In genomic region chr1:206725053-206725963, GRCh38 we compare ENCODE assay signal across 8 cellular contexts. TPM values are rescaled to one million over a fixed set of nuclear protein-coding genes. Genes with fewer than 3 reads are reported as not detected.
DNase-seq lines count a peak whose midpoint lies in the region; ATAC-seq and TF ChIP-seq lines count a peak whose summit lies in the region.

No MANE protein-coding gene starts in this region.

- no peaks in the 10 kb centered on the region for H4K20me1 ChIP-seq in OCI-LY1 (ENCODE audit: insufficient read depth, low read length)

- H3K4me3 Mint-ChIP-seq in activated T-helper 1 cell treated with anti-CD3 and anti-CD28 coated beads, Interleukin-12 subunit alpha, Interleukin-12 subunit beta, Interleukin-2, Interleukin-4 antibody, amounts not matched to agents 30 ng/mL and 10 ng/mL and 1 ng/mL, durations not matched to agents 14 hours and 24 hours and 36 hours = no peak overlapping the region

- H3K9me3 ChIP-seq in OCI-LY1 (ENCODE audit: low read length) = no peaks in the 10 kb centered on the region

- no peaks in the 10 kb centered on the region for H3K27me3 Mint-ChIP-seq in activated T-helper 1 cell treated with anti-CD3 and anti-CD28 coated beads, Interleukin-12 subunit alpha, Interleukin-12 subunit beta, Interleukin-2, Interleukin-4 antibody, amounts not matched to agents 30 ng/mL and 10 ng/mL and 1 ng/mL, durations not matched to agents 14 hours and 24 hours and 36 hours (ENCODE audit: insufficient read depth)

- no peak overlapping the region for H3K27ac ChIP-seq in OCI-LY1 (ENCODE audit: low read depth, low read length, poor library complexity, severe bottlenecking)

- no peak for ATAC-seq in HG03095 (IDR thresholded peaks at IDR 0.05; ENCODE audit: unreplicated experiment)

- intact Hi-C loops in activated T-helper 1 cell treated with anti-CD3 and anti-CD28 coated beads, Interleukin-12 subunit alpha, Interleukin-12 subunit beta, Interleukin-2, Interleukin-4 antibody, amounts not matched to agents 30 ng/mL and 10 ng/mL and 1 ng/mL, durations not matched to agents 14 hours and 24 hours and 36 hours (cut with micrococcal nuclease) = loop anchor here (1.0 to 2.0 kb wide), 2 partner anchors 40 to 63 kb away; no protein-coding TSS in a partner anchor
- intact Hi-C loops in head of caudate nucleus (cut with DNase I) = no loop called here

- H3K79me2 ChIP-seq in OCI-LY1 (ENCODE audit: insufficient read depth, low read length) = no peaks in the 10 kb centered on the region

- peak; percentile 80 for TF ChIP-seq CTCF in AG10803 (conservative IDR thresholded peaks at IDR 0.05; ENCODE audit: low read length)
- peak; percentile 73 for TF ChIP-seq CTCF in OCI-LY1 (IDR thresholded peaks at IDR 0.05; ENCODE audit: low read length)

- no peaks in the 10 kb centered on the region for H3F3A ChIP-seq in OCI-LY1 (ENCODE audit: insufficient read depth, low read length)

- H3K4me1 Mint-ChIP-seq in activated T-helper 1 cell treated with anti-CD3 and anti-CD28 coated beads, Interleukin-12 subunit alpha, Interleukin-12 subunit beta, Interleukin-2, Interleukin-4 antibody, amounts not matched to agents 30 ng/mL and 10 ng/mL and 1 ng/mL, durations not matched to agents 14 hours and 24 hours and 36 hours (ENCODE audit: low read depth) = peaks cover 63% of the 10 kb centered on the region

- H3K4me3 ChIP-seq in AG10803 (ENCODE audit: low read length) (no peak overlapping the region), OCI-LY1 (ENCODE audit: low read depth, low read length, poor library complexity, severe bottlenecking) (no peak overlapping the region)

- peaks cover 3% of the 10 kb centered on the region; the same call in 1 of the 2 replicates for H3K36me3 ChIP-seq in OCI-LY1 (ENCODE audit: insufficient read depth, low read length)

- H3K27me3 ChIP-seq in OCI-LY1 (ENCODE audit: insufficient read depth, low read length) = no peaks in the 10 kb centered on the region

- no peak overlapping the region for H3K4me2 ChIP-seq in OCI-LY1 (ENCODE audit: low read length)

- H3K9me2 ChIP-seq in OCI-LY1 (ENCODE audit: low read depth, low read length) = no peaks in the 10 kb centered on the region

- no peak overlapping the region for H3K9ac ChIP-seq in OCI-LY1 (ENCODE audit: low read length)

- H3K36me3 Mint-ChIP-seq in activated T-helper 1 cell treated with anti-CD3 and anti-CD28 coated beads, Interleukin-12 subunit alpha, Interleukin-12 subunit beta, Interleukin-2, Interleukin-4 antibody, amounts not matched to agents 30 ng/mL and 10 ng/mL and 1 ng/mL, durations not matched to agents 14 hours and 24 hours and 36 hours (ENCODE audit: low read depth) = peaks cover 13% of the 10 kb centered on the region

- H3K4me1 ChIP-seq in OCI-LY1 (ENCODE audit: insufficient read depth, low read length, severe bottlenecking) = no peaks in the 10 kb centered on the region

- H2AFZ ChIP-seq in OCI-LY1 (ENCODE audit: low read length) = no peak overlapping the region

- H3K9me3 Mint-ChIP-seq in activated T-helper 1 cell treated with anti-CD3 and anti-CD28 coated beads, Interleukin-12 subunit alpha, Interleukin-12 subunit beta, Interleukin-2, Interleukin-4 antibody, amounts not matched to agents 30 ng/mL and 10 ng/mL and 1 ng/mL, durations not matched to agents 14 hours and 24 hours and 36 hours = no peaks in the 10 kb centered on the region

- peak; percentile 46 for DNase-seq in AG10803 (ENCODE audit: low read depth)
- peak; percentile 41 for DNase-seq in GM19238 (ENCODE audit: insufficient read length, low spot score)
- peak; percentile 37 for DNase-seq in activated T-helper 1 cell treated with anti-CD3 and anti-CD28 coated beads, Interleukin-12 subunit alpha, Interleukin-12 subunit beta, Interleukin-2, Interleukin-4 antibody, amounts not matched to agents 30 ng/mL and 10 ng/mL and 1 ng/mL, durations not matched to agents 14 hours and 24 hours and 36 hours (ENCODE audit: low spot score)
- DNase-seq in head of caudate nucleus = peak in 37 of 42 donors; percentile 21 to 78 (median 59)
- peak; percentile 66 to 73 for DNase-seq in stimulated activated CD4-positive, alpha-beta T cell treated with anti-CD3 and anti-CD28 coated beads, Interleukin-2, amount 100 ng/mL, for 24 hours
- no peak for DNase-seq in superior temporal gyrus (ENCODE audit: extremely low spot score)

- H3K27ac Mint-ChIP-seq in activated T-helper 1 cell treated with anti-CD3 and anti-CD28 coated beads, Interleukin-12 subunit alpha, Interleukin-12 subunit beta, Interleukin-2, Interleukin-4 antibody, amounts not matched to agents 30 ng/mL and 10 ng/mL and 1 ng/mL, durations not matched to agents 14 hours and 24 hours and 36 hours = peak overlapping the region; percentile 7

RNA-seq across cellular contexts. Expression of gene MAPKAPK2, which starts 40.6 kb away (rescaled TPM):
- total RNA-seq in activated T-helper 1 cell treated with anti-CD3 and anti-CD28 coated beads, Interleukin-12 subunit alpha, Interleukin-12 subunit beta, Interleukin-2, Interleukin-4 antibody, amounts not matched to agents 30 ng/mL and 10 ng/mL and 1 ng/mL, durations not matched to agents 14 hours and 24 hours and 36 hours = 117 and 120 TPM in 2 replicates

RNA-seq across cellular contexts. Expression of gene IL19, which starts 45.3 kb away (rescaled TPM):
- total RNA-seq in activated T-helper 1 cell treated with anti-CD3 and anti-CD28 coated beads, Interleukin-12 subunit alpha, Interleukin-12 subunit beta, Interleukin-2, Interleukin-4 antibody, amounts not matched to agents 30 ng/mL and 10 ng/mL and 1 ng/mL, durations not matched to agents 14 hours and 24 hours and 36 hours = not detected in 2 replicates

RNA-seq across cellular contexts. Expression of gene IL10, which starts 47.0 kb away (rescaled TPM):
- 4.4 and 5.0 TPM in 2 replicates for total RNA-seq in activated T-helper 1 cell treated with anti-CD3 and anti-CD28 coated beads, Interleukin-12 subunit alpha, Interleukin-12 subunit beta, Interleukin-2, Interleukin-4 antibody, amounts not matched to agents 30 ng/mL and 10 ng/mL and 1 ng/mL, durations not matched to agents 14 hours and 24 hours and 36 hours
